1 cellular context compared by ENCODE assay signal in the genomic region with DNA sequence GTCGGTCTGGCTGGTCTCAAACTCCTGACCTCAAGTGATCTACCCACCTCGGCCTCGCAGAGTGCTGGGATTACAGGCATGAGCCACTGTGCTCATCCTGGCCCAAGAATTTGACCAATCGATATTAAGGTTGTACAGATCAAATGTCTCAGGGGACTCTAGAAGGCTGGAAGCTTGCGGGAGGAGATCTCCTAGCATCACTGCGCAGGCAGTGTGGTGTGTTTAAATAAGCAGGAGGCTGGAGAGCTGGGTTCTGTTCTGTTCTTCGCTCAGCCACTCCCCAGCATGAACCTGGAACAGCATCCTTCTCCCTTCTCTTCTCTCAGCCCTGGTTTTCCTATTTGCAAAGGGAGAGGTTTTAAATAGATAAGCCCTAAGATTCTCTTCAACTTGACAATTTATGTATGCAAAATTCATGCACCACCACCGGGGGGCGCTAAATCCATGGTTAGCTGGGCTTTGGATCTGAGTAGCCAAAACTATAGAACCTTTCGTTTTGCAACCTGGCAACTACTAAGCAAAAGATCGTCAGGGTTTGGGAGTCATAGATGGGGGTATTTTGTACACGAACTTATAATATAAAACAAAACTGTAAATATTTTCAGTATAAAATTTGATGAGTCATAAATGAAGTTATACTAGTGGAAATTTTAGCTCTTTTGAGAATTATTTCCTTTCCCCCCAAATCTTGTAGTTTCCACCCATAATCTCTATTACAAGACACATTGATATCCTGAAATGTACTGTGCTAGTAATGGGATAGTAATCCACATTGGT.
A peak's percentile ranks its signal among the peaks of the same experiment; 100 is the strongest.
TF ChIP-seq lines count a peak whose summit lies in the region.

No MANE protein-coding gene starts in this region.

TF ChIP-seq in H1, 55 proteins besides CTCF, POLR2A, EP300 and RAD21 (continued from another document):
- TF ChIP-seq SRF (IDR thresholded peaks at IDR 0.05; ENCODE audit: low read depth, low read length), result no peak
- 0 out of 2 replicates have a peak, but pooled peaks have one; percentile 8 for TF ChIP-seq CEBPB (IDR thresholded peaks at IDR 0.05; ENCODE audit: low read depth, low read length)
- 0 out of 2 replicates have a peak, but pooled peaks have one; percentile 31 for TF ChIP-seq POU5F1 (IDR thresholded peaks at IDR 0.05; ENCODE audit: low read depth, low read length)
- no peak for TF ChIP-seq SIX5 (IDR thresholded peaks at IDR 0.05; ENCODE audit: low read depth, low read length)
